19 cellular contexts compared by ENCODE assay signal in genomic region chr7:88001744-88002530, GRCh38.
DNase-seq lines count a peak whose midpoint lies in the region; ATAC-seq and TF ChIP-seq lines count a peak whose summit lies in the region.
"Had no signal": no experiment of that assay in that cellular context is flagged by ENCODE, and none has a peak within 500 bp of the region (broad histone marks: within the 10 kb centered on the region; RNA-seq: fewer than 3 reads in every experiment).

No MANE protein-coding gene starts in this region.

- H3K4me1 ChIP-seq in right atrium auricular region (no peaks in the 10 kb centered on the region), adrenal gland (replicated peaks in 1 of 2) (peaks cover 5 to 33% of the 10 kb centered on the region in 2 donors), mesenchymal stem cell (ENCODE audit: control insufficient read depth, insufficient read depth, low read depth, low read length) (no peaks in the 10 kb centered on the region)
- H3K4me1 ChIP-seq: pancreas had no signal

- peak overlapping the region; percentile 22 for H3K4me2 ChIP-seq in mesenchymal stem cell (ENCODE audit: low read length, poor library complexity, severe bottlenecking)

- peak overlapping the region in 1 of 2 experiments; percentile 65 for H3K14ac ChIP-seq in mesenchymal stem cell (ENCODE audit: low read length in 2 of 2)

- TF ChIP-seq CTCF in right atrium auricular region (IDR thresholded peaks at IDR 0.05) = no peak
- TF ChIP-seq CTCF in adrenal gland (IDR thresholded peaks at IDR 0.05) = no peak

- peak overlapping the region; percentile 6 for H3K9ac ChIP-seq in mesenchymal stem cell (ENCODE audit: low read length)

- no peaks in the 10 kb centered on the region for H3K36me3 ChIP-seq in right atrium auricular region
- no peaks in the 10 kb centered on the region for H3K36me3 ChIP-seq in adrenal gland (replicated peaks in 1 of 2)
- H3K36me3 ChIP-seq in mesenchymal stem cell (ENCODE audit: control insufficient read depth in 1 of 2, insufficient read depth in 2 of 2, low read depth in 1 of 2, low read length in 2 of 2) = no peaks in the 10 kb centered on the region
- H3K36me3 ChIP-seq: brain microvascular endothelial cell, pancreas had no signal

- intact Hi-C loops in Right ventricle myocardium superior (cut with DNase I) (no loop called here), adrenal gland (cut with DNase I) (no loop called here)

- DNase-seq in Right ventricle myocardium superior (no peak), right atrium auricular region (ENCODE audit: low spot score) (no peak), adrenal gland (peak in 5 of 7 donors; percentile 22 to 29 (median 26)), mesenchymal stem cell (no peak), T-helper 2 cell (no peak), HPDE6-E6E7 (ENCODE audit: extremely low spot score) (no peak), NCI-H2081 treated with DMSO at 0.1 percent for 48 hours (lab: John Stamatoyannopoulos, UW) (no peak)
- DNase-seq: activated CD4-positive, alpha-beta T cell treated with anti-CD3 and anti-CD28 coated beads, Interleukin-2, amount 10 ng/mL, durations not matched to agents 24 days and 14 days; activated T-cell treated with anti-CD3 and anti-CD28 coated beads, Interleukin-2, amount 50 U/mL, for 4 hours; brain microvascular endothelial cell; Kasumi-1; mammary epithelial cell; NCI-H146; pancreas; RPMI8226; stimulated activated CD4-positive, alpha-beta T cell treated with anti-CD3 and anti-CD28 coated beads, Interleukin-4, amount 100 ng/mL, for 24 hours had no signal

- no peak overlapping the region for H3K27ac ChIP-seq in right atrium auricular region
- peak overlapping the region; percentile 58 to 85 (median 70) for H3K27ac ChIP-seq in adrenal gland
- H3K27ac ChIP-seq in mesenchymal stem cell (ENCODE audit: low read length, poor library complexity, severe bottlenecking) = no peak overlapping the region
- H3K27ac ChIP-seq: brain microvascular endothelial cell, pancreas, VCaP had no signal

- no peak overlapping the region for H2BK120ac ChIP-seq in mesenchymal stem cell (ENCODE audit: low read depth, low read length)

- H2BK12ac ChIP-seq in mesenchymal stem cell (ENCODE audit: low read length in 2 of 2) = no peak overlapping the region

- no peak overlapping the region for H2AFZ ChIP-seq in mesenchymal stem cell (ENCODE audit: low read depth, low read length)

- ATAC-seq in Right ventricle myocardium superior (ENCODE audit: poor library complexity) (peak; percentile 72), HG03432 (IDR thresholded peaks at IDR 0.05; ENCODE audit: unreplicated experiment) (no peak)
- ATAC-seq: activated T-cell treated with anti-CD3 and anti-CD28 coated beads, Interleukin-2, amount 50 U/mL, for 4 hours; pancreas; stimulated activated effector memory CD8-positive, alpha-beta T cell treated with anti-CD3 and anti-CD28 coated beads, Interleukin-12 subunit alpha, Interleukin-12 subunit beta, amount 100 ng/mL, for 72 hours had no signal

- H2BK15ac ChIP-seq in mesenchymal stem cell (ENCODE audit: low read depth, poor library complexity, severe bottlenecking) = no peak overlapping the region

- H3K27me3 ChIP-seq in right atrium auricular region = no peaks in the 10 kb centered on the region
- no peaks in the 10 kb centered on the region for H3K27me3 ChIP-seq in adrenal gland
- no peaks in the 10 kb centered on the region for H3K27me3 ChIP-seq in mesenchymal stem cell (ENCODE audit: control insufficient read depth in 1 of 2, insufficient read depth in 1 of 2, low read length in 2 of 2)
- H3K27me3 ChIP-seq: brain microvascular endothelial cell, pancreas had no signal

- no peak overlapping the region for H3K18ac ChIP-seq in mesenchymal stem cell (ENCODE audit: low read depth in 1 of 2, low read length in 2 of 2)

- H4K91ac ChIP-seq in mesenchymal stem cell (ENCODE audit: low read length) = no peak overlapping the region

- TF ChIP-seq POLR2A in adrenal gland (IDR thresholded peaks at IDR 0.05) = no peak

- H3K79me1 ChIP-seq in mesenchymal stem cell (replicated peaks; ENCODE audit: low read length, poor library complexity, severe bottlenecking) = no peaks in the 10 kb centered on the region

- no peak overlapping the region for H3K4me3 ChIP-seq in right atrium auricular region
- no peak overlapping the region for H3K4me3 ChIP-seq in adrenal gland
- H3K4me3 ChIP-seq in mesenchymal stem cell (ENCODE audit: insufficient read depth in 1 of 2, low read depth in 1 of 2, low read length in 2 of 2) = no peak overlapping the region
- H3K4me3 ChIP-seq: pancreas had no signal

- no peak overlapping the region for H3K23ac ChIP-seq in mesenchymal stem cell (ENCODE audit: low read length in 2 of 2)

- H2AK5ac ChIP-seq in mesenchymal stem cell (ENCODE audit: low read length, severe bottlenecking) = no peak overlapping the region

- H3K9me3 ChIP-seq in right atrium auricular region (no peaks in the 10 kb centered on the region), adrenal gland (replicated peaks in 1 of 3) (no peaks in the 10 kb centered on the region), mesenchymal stem cell (ENCODE audit: control insufficient read depth, low read length) (no peaks in the 10 kb centered on the region)
- H3K9me3 ChIP-seq: pancreas had no signal

- 81 to 87% (median 83%) methylated on average over 6 of the region's 6 CpGs for WGBS in adrenal gland, 4 donors
- WGBS in mesenchymal stem cell = 92% methylated on average over 5 of the region's 6 CpGs

- H3K4ac ChIP-seq in mesenchymal stem cell (ENCODE audit: low read depth in 1 of 2, low read length in 2 of 2) = no peak overlapping the region

- no peak overlapping the region for H4K8ac ChIP-seq in mesenchymal stem cell (ENCODE audit: low read length)

- no peak overlapping the region for H2BK5ac ChIP-seq in mesenchymal stem cell (ENCODE audit: low read depth, low read length, poor library complexity, severe bottlenecking)

Comparison
In these comparisons a context has a peak if more than half of its experiments do, and no peak if none do; other contexts are left out.
1. DNase-seq: peak in adrenal gland (5 of 7); none in Right ventricle myocardium superior (single experiment), right atrium auricular region (single experiment), mesenchymal stem cell (single experiment), T-helper 2 cell (0 of 5), HPDE6-E6E7 (single experiment) and NCI-H2081 treated with DMSO at 0.1 percent for 48 hours (single experiment).
2. H3K27ac ChIP-seq: peak in adrenal gland (5 of 5); none in right atrium auricular region (0 of 2) and mesenchymal stem cell (single experiment).